Comparison of ENCODE assay signal across 8 cellular contexts in the genomic region with DNA sequence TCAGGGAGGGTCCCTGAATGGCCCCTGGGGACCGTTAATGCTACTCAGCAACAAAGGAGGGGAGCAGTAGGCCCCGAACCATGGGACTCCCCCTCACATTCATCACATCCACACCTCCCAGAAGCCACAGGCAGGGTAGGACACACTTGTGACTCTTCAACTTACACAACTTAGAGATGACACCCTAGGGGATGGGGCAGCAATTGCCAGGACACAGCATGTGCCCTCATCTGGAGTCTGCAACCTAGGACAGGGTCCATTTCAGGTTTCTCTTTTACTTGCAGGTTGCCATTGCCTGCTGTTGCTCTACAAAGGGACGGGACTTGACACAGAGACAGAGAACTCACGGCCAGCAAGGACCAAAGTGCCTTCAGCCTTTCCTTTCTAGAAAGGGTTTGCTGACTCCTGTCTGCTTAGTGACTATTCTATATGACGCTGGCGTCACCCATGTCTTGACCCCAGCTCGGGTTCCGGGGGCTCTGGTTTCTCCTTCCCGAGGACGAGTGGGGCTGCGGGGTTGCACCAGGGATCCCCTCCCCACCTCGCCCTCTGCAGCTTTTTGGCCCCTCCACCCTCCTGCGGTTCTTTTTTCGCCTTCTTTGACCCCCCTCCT. TPM values are rescaled to one million over a fixed set of nuclear protein-coding genes. Genes with fewer than 3 reads are reported as not detected.
DNase-seq lines count a peak whose midpoint lies in the region; ATAC-seq and TF ChIP-seq lines count a peak whose summit lies in the region.

No MANE protein-coding gene starts in this region.

- ATAC-seq in HG03159 (IDR thresholded peaks at IDR 0.05; ENCODE audit: unreplicated experiment) = no peak

- TF ChIP-seq POLR2A in testis (IDR thresholded peaks at IDR 0.05) = no peak

- no peaks in the 10 kb centered on the region for H3K9me3 Mint-ChIP-seq in activated T-helper 2 cell treated with anti-CD3 and anti-CD28 coated beads, Interferon-gamma antibody, Interleukin-2, Interleukin-4, amounts not matched to agents 10 μg/mL and 5 μg/mL and 100 μg/mL, durations not matched to agents 14 hours and 24 hours and 36 hours
- no peaks in the 10 kb centered on the region for H3K9me3 Mint-ChIP-seq in immature natural killer cell

- no peak overlapping the region for H3K27ac Mint-ChIP-seq in activated T-helper 2 cell treated with anti-CD3 and anti-CD28 coated beads, Interferon-gamma antibody, Interleukin-2, Interleukin-4, amounts not matched to agents 10 μg/mL and 5 μg/mL and 100 μg/mL, durations not matched to agents 14 hours and 24 hours and 36 hours
- peak overlapping the region in 4 of 6 donors; percentile 9 to 65 (median 37) for H3K27ac Mint-ChIP-seq in immature natural killer cell

- TF ChIP-seq CTCF in testis (IDR thresholded peaks at IDR 0.05) = no peak

- intact Hi-C loops in activated T-helper 2 cell treated with anti-CD3 and anti-CD28 coated beads, Interferon-gamma antibody, Interleukin-2, Interleukin-4, amounts not matched to agents 10 μg/mL and 5 μg/mL and 100 μg/mL, durations not matched to agents 14 hours and 24 hours and 36 hours (cut with micrococcal nuclease) = loop anchor here (5.0 kb wide), 1 partner anchor 61 kb away; no protein-coding TSS in a partner anchor
- intact Hi-C loops in testis (cut with DNase I; ENCODE audit: low total_unique reads) = no loop called here

- H3K9me3 ChIP-seq in testis = no peaks in the 10 kb centered on the region

- peak overlapping the region; percentile 61 to 67 for H3K4me3 ChIP-seq in testis

- H3K36me3 Mint-ChIP-seq in activated T-helper 2 cell treated with anti-CD3 and anti-CD28 coated beads, Interferon-gamma antibody, Interleukin-2, Interleukin-4, amounts not matched to agents 10 μg/mL and 5 μg/mL and 100 μg/mL, durations not matched to agents 14 hours and 24 hours and 36 hours (ENCODE audit: low read depth) = no peaks in the 10 kb centered on the region
- peaks cover 17 to 18% (median 17%) of the 10 kb centered on the region in 3 donors for H3K36me3 Mint-ChIP-seq in immature natural killer cell

- WGBS in testis, 2 donors = 1 to 17% methylated on average over 10 to 14 of the region's 14 CpGs

- no peaks in the 10 kb centered on the region for H3K27me3 ChIP-seq in testis

- peak overlapping the region in 1 of 2 donors; percentile 41 for H3K27ac ChIP-seq in testis

- peaks cover 4% of the 10 kb centered on the region for H3K4me1 ChIP-seq in testis

- peaks cover 25% of the 10 kb centered on the region for H3K27me3 Mint-ChIP-seq in activated T-helper 2 cell treated with anti-CD3 and anti-CD28 coated beads, Interferon-gamma antibody, Interleukin-2, Interleukin-4, amounts not matched to agents 10 μg/mL and 5 μg/mL and 100 μg/mL, durations not matched to agents 14 hours and 24 hours and 36 hours (ENCODE audit: low read depth)
- peaks cover 2 to 9% (median 2%) of the 10 kb centered on the region in 3 donors for H3K27me3 Mint-ChIP-seq in immature natural killer cell (ENCODE audit: low read depth in 3 of 3)

- H3K4me1 Mint-ChIP-seq in activated T-helper 2 cell treated with anti-CD3 and anti-CD28 coated beads, Interferon-gamma antibody, Interleukin-2, Interleukin-4, amounts not matched to agents 10 μg/mL and 5 μg/mL and 100 μg/mL, durations not matched to agents 14 hours and 24 hours and 36 hours (ENCODE audit: low read depth) = peaks cover 18% of the 10 kb centered on the region
- H3K4me1 Mint-ChIP-seq in immature natural killer cell = peaks cover 12 to 23% of the 10 kb centered on the region in 2 donors

- no peaks in the 10 kb centered on the region for H3K36me3 ChIP-seq in testis (ENCODE audit: low read depth, missing control alignments)

- H3K4me3 Mint-ChIP-seq in activated T-helper 2 cell treated with anti-CD3 and anti-CD28 coated beads, Interferon-gamma antibody, Interleukin-2, Interleukin-4, amounts not matched to agents 10 μg/mL and 5 μg/mL and 100 μg/mL, durations not matched to agents 14 hours and 24 hours and 36 hours (ENCODE audit: low read depth) = peak overlapping the region; percentile 70
- peak overlapping the region; percentile 81 to 94 (median 84) for H3K4me3 Mint-ChIP-seq in immature natural killer cell

- peak; percentile 61 for DNase-seq in NCI-H146 (lab: John Stamatoyannopoulos, UW)
- no peak for DNase-seq in NCI-H146 treated with DMSO at 0.1 percent for 48 hours (lab: John Stamatoyannopoulos, UW; ENCODE audit: unreplicated experiment)
- DNase-seq in activated T-helper 2 cell treated with anti-CD3 and anti-CD28 coated beads, Interferon-gamma antibody, Interleukin-2, Interleukin-4, amounts not matched to agents 10 μg/mL and 5 μg/mL and 100 μg/mL, durations not matched to agents 14 hours and 24 hours and 36 hours (ENCODE audit: low spot score) = no peak
- peak in 2 of 3 donors; percentile 6 to 22 for DNase-seq in immature natural killer cell
- DNase-seq in testis = no peak
- DNase-seq in NCI-H1694 treated with DMSO at 0.1 percent for 48 hours (lab: John Stamatoyannopoulos, UW) = no peak
- DNase-seq in kidney glomerular epithelial cell (lab: John Stamatoyannopoulos, UW) = no peak

RNA-seq across cellular contexts. Expression of a gene that starts 0.6 kb away (rescaled TPM):
- 0.52 and 0.53 TPM in 2 replicates for total RNA-seq in activated T-helper 2 cell treated with anti-CD3 and anti-CD28 coated beads, Interferon-gamma antibody, Interleukin-2, Interleukin-4, amounts not matched to agents 10 μg/mL and 5 μg/mL and 100 μg/mL, durations not matched to agents 14 hours and 24 hours and 36 hours
- 1 to 10 TPM in 1 of 3 donors, under 1 TPM in 1, not detected in 1; 0.50 to 2.5 TPM for polyA plus RNA-seq in immature natural killer cell
- total RNA-seq in testis = 10 to 100 TPM; 33.5 to 48.3 TPM
- polyA plus RNA-seq in testis (ENCODE audit: insufficient read depth, low read depth, low replicate concordance) = 10.3 TPM

RNA-seq across cellular contexts. Expression of a gene that starts 42.9 kb away (rescaled TPM):
- total RNA-seq in activated T-helper 2 cell treated with anti-CD3 and anti-CD28 coated beads, Interferon-gamma antibody, Interleukin-2, Interleukin-4, amounts not matched to agents 10 μg/mL and 5 μg/mL and 100 μg/mL, durations not matched to agents 14 hours and 24 hours and 36 hours = not detected in 2 replicates
- polyA plus RNA-seq in immature natural killer cell (not detected), testis (ENCODE audit: insufficient read depth, low read depth, low replicate concordance) (not detected)
- total RNA-seq in testis = under 1 TPM in 1 of 2 donors, not detected in 1; 0.43 TPM

Comparison
In these comparisons a context has a peak if more than half of its experiments do, and no peak if none do; other contexts are left out.
1. DNase-seq: peak in NCI-H146 (single experiment) and immature natural killer cell (2 of 3); none in NCI-H146 treated with DMSO at 0.1 percent for 48 hours (single experiment), activated T-helper 2 cell treated with anti-CD3 and anti-CD28 coated beads, Interferon-gamma antibody, Interleukin-2, Interleukin-4, amounts not matched to agents 10 μg/mL and 5 μg/mL and 100 μg/mL, durations not matched to agents 14 hours and 24 hours and 36 hours (single experiment), testis (single experiment), NCI-H1694 treated with DMSO at 0.1 percent for 48 hours (single experiment) and kidney glomerular epithelial cell (single experiment).
2. RNA of a gene that starts 0.6 kb away (total RNA-seq): 33.5 to 48.3 TPM in testis; 0.52 to 0.53 TPM in activated T-helper 2 cell treated with anti-CD3 and anti-CD28 coated beads, Interferon-gamma antibody, Interleukin-2, Interleukin-4, amounts not matched to agents 10 μg/mL and 5 μg/mL and 100 μg/mL, durations not matched to agents 14 hours and 24 hours and 36 hours; every median in the first group is over 10 times any median in the second.